Comparison of ENCODE assay signal across 11 cellular contexts in the genomic region with DNA sequence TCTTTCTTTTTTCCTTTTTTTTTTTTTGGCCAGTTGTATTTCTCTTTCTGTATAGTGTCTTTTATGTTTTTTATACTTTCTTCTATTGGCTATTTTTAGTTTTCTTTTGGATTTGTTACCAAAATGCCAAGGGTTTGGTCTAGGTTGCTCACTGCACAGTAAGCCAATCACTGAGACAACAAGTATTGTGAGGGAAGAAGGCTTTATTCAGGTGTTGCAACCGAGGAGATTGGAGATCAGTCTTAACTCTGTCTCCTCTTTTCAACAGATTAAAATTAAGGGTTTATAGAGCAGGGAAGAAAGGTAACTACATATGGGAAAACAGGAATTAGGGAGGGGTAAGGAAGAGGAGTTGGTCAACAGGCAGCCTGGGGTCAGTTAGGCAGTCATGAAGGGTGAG. TPM values are rescaled to one million over a fixed set of nuclear protein-coding genes. Genes with fewer than 3 reads are reported as not detected.
"Had no signal": no experiment of that assay in that cellular context is flagged by ENCODE, and none has a peak within 500 bp of the region (broad histone marks: within the 10 kb centered on the region; RNA-seq: fewer than 3 reads in every experiment).

No MANE protein-coding gene starts in this region.

- H3K4me3 ChIP-seq: GM23248, GM23338, HAP-1 had no signal

- H3K9ac ChIP-seq: GM23248 had no signal

- H3K4me1 ChIP-seq: HAP-1 had no signal

- H3K27ac Mint-ChIP-seq: GM23338, H9, HFFc6 had no signal

- ATAC-seq: GM23338, HCT116 had no signal

- H3K27ac ChIP-seq: GM23248 had no signal

- H3K36me3 ChIP-seq: HAP-1 had no signal

- H3K4me2 ChIP-seq: GM23338 had no signal

- H2AFZ ChIP-seq: GM23248, GM23338 had no signal

- FAIRE-seq: H1, H54 had no signal

- H3K4me3 Mint-ChIP-seq: GM23338, H9, HFFc6 had no signal

- DNase-seq: GM23248, GOT3, H7, H9, HCEC 1CT, HFFc6 had no signal

RNA-seq across cellular contexts. Expression of gene TRIM15, which starts 60.0 kb away (rescaled TPM):
- total RNA-seq: GM23248, H7, HFFc6 had no signal
- polyA plus RNA-seq: GM23248 had no signal
